ENCODE assay signal across 1 cellular context in the genomic region with DNA sequence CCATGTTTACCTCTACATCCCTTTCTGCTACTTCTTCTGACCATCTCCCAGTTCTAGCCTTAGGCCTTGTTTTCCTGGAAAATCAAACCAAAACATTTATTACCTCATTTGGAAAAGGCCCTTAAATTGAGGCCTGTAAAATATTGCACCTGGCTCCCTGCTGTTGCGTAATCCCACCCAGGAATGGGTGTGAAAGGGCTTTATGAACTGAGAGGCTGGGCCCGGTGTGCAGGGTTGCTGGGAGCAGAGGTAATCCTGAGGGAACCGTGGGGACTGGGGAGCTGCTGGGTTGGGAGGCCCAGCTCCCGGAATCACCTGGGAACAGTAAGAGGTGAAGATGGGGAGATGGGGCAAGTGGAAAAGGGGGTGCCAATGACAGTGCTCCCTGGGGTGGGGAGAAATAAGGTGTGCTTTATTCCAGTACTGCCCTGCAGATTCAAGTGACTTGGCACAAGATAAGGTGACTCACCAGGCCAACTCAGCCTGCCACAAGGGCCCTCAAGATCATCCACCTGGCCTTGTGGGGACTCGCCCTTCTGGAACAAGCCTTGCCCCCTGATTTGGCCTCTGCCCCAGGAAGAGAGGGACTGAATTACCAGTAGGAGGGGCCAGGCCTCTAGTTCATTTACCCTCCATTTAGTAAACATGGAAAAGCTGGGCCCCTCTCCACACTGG.
TF ChIP-seq lines count a peak whose summit lies in the region.

No MANE protein-coding gene starts in this region.

TF ChIP-seq in A549, 52 proteins besides CTCF, POLR2A, EP300 and RAD21 (continued from another document):
- no peak for TF ChIP-seq FOXS1 (CRISPR knock-in tag; IDR thresholded peaks at IDR 0.05)
